ENCODE assay signal across 8 cellular contexts in the genomic region with DNA sequence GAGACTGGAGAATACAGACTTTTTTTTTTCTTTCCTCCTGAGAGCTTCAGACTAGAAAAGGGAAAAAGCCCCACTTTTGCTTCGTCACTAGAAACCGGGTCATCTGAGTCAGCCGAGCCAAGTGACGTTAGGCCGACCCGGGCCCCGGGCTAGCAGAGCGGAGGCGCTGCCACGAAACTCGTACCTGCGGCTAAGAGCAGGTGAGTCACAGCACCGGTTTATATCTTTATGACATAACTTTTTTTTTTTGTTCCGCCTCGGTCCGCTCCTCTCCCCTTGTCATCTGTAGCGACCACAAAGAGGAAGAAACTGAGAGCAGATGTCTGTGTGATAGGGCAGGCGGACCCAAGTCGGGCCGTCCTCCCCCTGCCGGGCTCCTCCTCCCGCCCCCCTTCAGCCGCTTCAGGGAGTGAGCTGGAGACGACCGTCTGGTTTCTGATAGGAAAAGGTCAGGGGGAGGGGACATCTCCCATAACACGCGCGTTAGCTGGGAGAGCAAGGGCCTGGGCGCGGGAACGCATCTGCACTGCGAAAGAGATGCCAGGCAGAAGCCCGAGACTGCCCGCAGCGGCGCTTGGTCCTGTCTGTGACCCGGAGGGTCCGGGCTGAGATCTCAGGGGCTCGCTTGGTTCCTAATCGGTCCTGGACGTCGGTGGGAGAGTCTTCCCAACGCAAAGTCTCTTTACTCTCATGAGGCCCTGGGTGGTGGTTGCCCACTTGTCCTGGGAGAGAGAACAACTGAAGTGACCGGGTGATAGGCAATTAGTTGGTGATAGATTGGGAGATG.
DNase-seq lines count a peak whose midpoint lies in the region.

No MANE protein-coding gene starts in this region.

- DNase-seq in activated effector memory CD4-positive, alpha-beta T cell treated with anti-CD3 and anti-CD28 coated beads, Interleukin-2, amount 50 U/mL, for 16 hours: peak; percentile 85
- DNase-seq in activated effector memory CD4-positive, alpha-beta T cell treated with Interleukin-2 at 50 U/mL for 16 hours: no peak
- DNase-seq in KBM-7 (peak; percentile 90), OCI-M2 (lab: John Stamatoyannopoulos, UW; ENCODE audit: unreplicated experiment) (peak; percentile 44), islet precursor cell (peak; percentile 86), D341Med (ENCODE audit: low spot score) (no peak)
- DNase-seq in activated T-helper 9 cell treated with anti-CD3 and anti-CD28 coated beads, Interleukin-2, amount 50 U/mL, for 16 hours (ENCODE audit: low read depth): peak; percentile 33
- peak; percentile 80 for DNase-seq in stimulated activated CD4-positive, alpha-beta T cell treated with anti-CD3 and anti-CD28 coated beads, Interleukin-4, amount 100 ng/mL, for 24 hours

- in situ Hi-C loops in KBM-7 (cut with MboI; ENCODE audit: low pct_unique_long_range_greater_than_20kb, low sequenced_read_pairs): no loop called here

Comparison
In these comparisons a context has a peak if more than half of its experiments do, and no peak if none do; other contexts are left out.
1. DNase-seq: peak in activated effector memory CD4-positive, alpha-beta T cell treated with anti-CD3 and anti-CD28 coated beads, Interleukin-2, amount 50 U/mL, for 16 hours (single experiment), KBM-7 (single experiment), OCI-M2 (single experiment), activated T-helper 9 cell treated with anti-CD3 and anti-CD28 coated beads, Interleukin-2, amount 50 U/mL, for 16 hours (single experiment), islet precursor cell (single experiment) and stimulated activated CD4-positive, alpha-beta T cell treated with anti-CD3 and anti-CD28 coated beads, Interleukin-4, amount 100 ng/mL, for 24 hours (single experiment); none in activated effector memory CD4-positive, alpha-beta T cell treated with Interleukin-2 at 50 U/mL for 16 hours (single experiment) and D341Med (single experiment).